1 cellular context compared by ENCODE assay signal in the genomic region with DNA sequence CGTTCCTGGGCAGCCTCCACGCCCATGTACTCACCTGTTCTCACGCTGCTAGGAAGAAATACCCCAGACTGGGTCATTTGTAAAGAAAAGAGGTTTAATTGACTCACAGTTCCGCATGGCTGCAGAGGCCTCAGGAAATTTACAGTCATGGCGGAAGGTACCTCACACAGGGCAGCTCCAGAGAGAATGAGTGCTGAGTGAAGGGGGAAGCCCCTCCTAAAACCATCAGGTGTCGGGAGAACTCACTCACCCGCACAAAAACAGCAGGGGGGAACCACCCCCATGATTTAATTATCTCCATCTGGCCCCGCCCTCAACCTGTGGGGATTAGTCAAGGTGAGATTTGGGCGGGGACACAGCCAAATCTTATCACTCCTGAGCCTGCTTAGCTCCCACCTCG.
TF ChIP-seq lines count a peak whose summit lies in the region.

No MANE protein-coding gene starts in this region.

TF ChIP-seq in GM12878, 131 proteins besides CTCF, POLR2A, EP300 and RAD21:
- TF ChIP-seq PAX5 (IDR thresholded peaks at IDR 0.05; ENCODE audit: borderline replicate concordance, low read depth, low read length) = peak; percentile 57; the same call in 1 of the 2 replicates
- no peak for TF ChIP-seq YBX1 (IDR thresholded peaks at IDR 0.05)
